In the genomic region with DNA sequence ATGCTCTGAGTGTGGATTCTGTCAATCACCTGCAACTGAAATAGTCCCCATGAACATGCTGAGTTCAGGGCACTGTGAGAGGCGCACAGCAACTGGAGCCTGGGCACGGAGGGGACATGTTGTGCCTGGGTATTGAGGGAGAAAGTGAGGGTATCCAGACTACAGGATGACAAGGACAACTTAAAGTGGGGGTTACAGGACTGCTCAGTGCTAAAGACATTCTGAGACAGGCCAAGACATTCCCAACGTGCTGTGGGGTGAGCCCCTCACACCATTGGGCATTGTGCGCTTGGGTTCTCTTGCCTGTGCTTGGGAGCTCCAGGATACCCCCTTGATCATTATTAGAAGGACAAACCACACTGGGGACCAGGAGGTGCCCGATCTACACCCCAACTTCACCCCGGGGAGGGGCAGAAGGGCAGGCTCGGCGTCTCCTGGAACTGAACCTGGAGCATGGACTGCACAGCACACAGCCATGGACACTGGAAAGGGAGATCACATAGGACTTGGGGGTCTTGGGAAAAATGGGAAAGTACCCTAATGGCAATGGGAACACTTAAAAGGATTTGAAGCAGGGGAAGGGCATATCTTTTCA, we compare ENCODE assay signal across 17 cellular contexts.
"Had no signal": no experiment of that assay in that cellular context is flagged by ENCODE, and none has a peak within 500 bp of the region (broad histone marks: within the 10 kb centered on the region; RNA-seq: fewer than 3 reads in every experiment).

No MANE protein-coding gene starts in this region.

- H3K9ac ChIP-seq: neural progenitor cell had no signal

- H3K4me3 ChIP-seq: esophagus squamous epithelium, hepatocyte, mucosa of descending colon, neural progenitor cell, spleen, testis, tibial nerve had no signal

- DNase-seq: effector memory CD8-positive, alpha-beta T cell; esophagus squamous epithelium; foreskin fibroblast; mammary epithelial cell; mucosa of descending colon; occipital lobe; right cardiac atrium; spleen; stimulated activated CD4-positive, alpha-beta T cell treated with anti-CD3 and anti-CD28 coated beads, Interleukin-15, amount 100 ng/mL, for 24 hours; stimulated activated CD4-positive, alpha-beta T cell treated with anti-CD3 and anti-CD28 coated beads, Interleukin-1b, Interleukin-23, amount 100 ng/mL, for 48 hours; stimulated activated CD4-positive, alpha-beta T cell treated with anti-CD3 and anti-CD28 coated beads, Interleukin-4, amount 100 ng/mL, for 24 hours; testis had no signal

- H3K4me1 ChIP-seq: esophagus squamous epithelium, neural progenitor cell, spleen, testis, tibial nerve had no signal

- H3K4me2 ChIP-seq: hepatocyte, neural progenitor cell had no signal

- H2AFZ ChIP-seq: hepatocyte, neural progenitor cell had no signal

- H3K27me3 ChIP-seq: hepatocyte, neural progenitor cell, testis, tibial nerve had no signal

- H3K9me3 ChIP-seq: esophagus squamous epithelium, mucosa of descending colon, spleen, testis had no signal

- H3K27ac ChIP-seq: esophagus squamous epithelium, hepatocyte, neural progenitor cell, spleen, testis, tibial nerve had no signal

- ATAC-seq: effector memory CD8-positive, alpha-beta T cell; mucosa of descending colon; naive thymus-derived CD8-positive, alpha-beta T cell; right cardiac atrium; stimulated activated memory B cell treated with anti-CD40 and anti-IgM and Interleukin-4, amounts not matched to agents 10 μg/mL and 1 μg/mL and 100 μg/mL, for 72 hours had no signal

- H3K36me3 ChIP-seq: esophagus squamous epithelium, neural progenitor cell, spleen, tibial nerve had no signal
